In genomic region chr19:33720155-33720493, GRCh38 we compare ENCODE assay signal across 16 cellular contexts.
DNase-seq lines count a peak whose midpoint lies in the region; ATAC-seq, FAIRE-seq and TF ChIP-seq lines count a peak whose summit lies in the region.
"Had no signal": no experiment of that assay in that cellular context is flagged by ENCODE, and none has a peak within 500 bp of the region (broad histone marks: within the 10 kb centered on the region; RNA-seq: fewer than 3 reads in every experiment).

No MANE protein-coding gene starts in this region.

- no peaks in the 10 kb centered on the region for H3K79me2 ChIP-seq in HepG2 (ENCODE audit: insufficient read depth, low read length)
- H3K79me2 ChIP-seq in PC-9 (ENCODE audit: low read depth) = no peaks in the 10 kb centered on the region

- CTCF ChIA-PET in HepG2 (lab: Yijun Ruan, JAX; ENCODE audit: low intra/inter-chr PET ratio, low total read pairs) (no interaction called here), PC-9 (lab: Charles Lee) (no interaction called here)

- no peaks in the 10 kb centered on the region for H3F3A ChIP-seq in PC-9 (ENCODE audit: insufficient read depth, low read depth)

- in situ Hi-C loops in HepG2 (cut with HindIII; ENCODE audit: extremely low pct_ligation_motif_present, low pct_unique_long_range_greater_than_20kb) = loop anchor here (5.0 kb wide), 1 partner anchor 52 kb away; no protein-coding TSS in a partner anchor

- TF ChIP-seq EP300 in HepG2 (IDR thresholded peaks at IDR 0.05; ENCODE audit: low read depth in 2 of 2, low read length in 2 of 2) (no peak), HepG2 (CRISPR knock-in tag; IDR thresholded peaks at IDR 0.05; ENCODE audit: borderline replicate concordance) (no peak)

- TF ChIP-seq RAD21 in HepG2 (CRISPR knock-in tag; IDR thresholded peaks at IDR 0.05) = no peak

- H3K27ac ChIP-seq in HepG2 (ENCODE audit: extremely low read length, insufficient read depth, low read length) (no peak overlapping the region), right lobe of liver (no peak overlapping the region), PC-9 (no peak overlapping the region)
- H3K27ac ChIP-seq: BLaER1 had no signal

- H3K9ac ChIP-seq in HepG2 (ENCODE audit: insufficient read depth, low read depth, low read length) = no peak overlapping the region
- H3K9ac ChIP-seq: BLaER1 had no signal

- no peaks in the 10 kb centered on the region for H3K4me1 ChIP-seq in HepG2 (ENCODE audit: insufficient read depth, low read length)
- H3K4me1 ChIP-seq in right lobe of liver = no peaks in the 10 kb centered on the region
- H3K4me1 ChIP-seq in PC-9 (replicated peaks; ENCODE audit: insufficient read depth) = no peaks in the 10 kb centered on the region
- H3K4me1 ChIP-seq: Caco-2 had no signal

- H3K4me3 ChIP-seq in HepG2 (replicated peaks in 1 of 3; ENCODE audit: insufficient read depth in 1 of 3, low read depth in 2 of 3, low read length in 3 of 3) (no peak overlapping the region), right lobe of liver (no peak overlapping the region), PC-9 (no peak overlapping the region)
- H3K4me3 ChIP-seq: BLaER1 had no signal

- no peak for DNase-seq in HepG2 (ENCODE audit: low spot score)
- no peak for DNase-seq in right lobe of liver
- no peak for DNase-seq in glutamatergic neuron
- DNase-seq in stimulated activated effector memory CD8-positive, alpha-beta T cell treated with anti-CD3 and anti-CD28 coated beads, Interleukin-12 subunit alpha, Interleukin-12 subunit beta, amount 100 ng/mL, for 72 hours (ENCODE audit: low spot score in 2 of 2) = no peak
- no peak for DNase-seq in NCI-H187 (lab: John Stamatoyannopoulos, UW)
- DNase-seq in PC-9 = no peak
- DNase-seq: 8988T; AML-193; Caco-2; CD8-positive, alpha-beta memory T cell; DND-41; GDM1 had no signal

- peaks cover 62% of the 10 kb centered on the region for H3K4me1 Mint-ChIP-seq in glutamatergic neuron (ENCODE audit: low read depth, unreplicated experiment)
- H3K4me1 Mint-ChIP-seq in stimulated activated effector memory CD8-positive, alpha-beta T cell treated with anti-CD3 and anti-CD28 coated beads, Interleukin-12 subunit alpha, Interleukin-12 subunit beta, amount 100 ng/mL, for 72 hours = no peaks in the 10 kb centered on the region
- H3K4me1 Mint-ChIP-seq: CD8-positive, alpha-beta memory T cell had no signal

- no peaks in the 10 kb centered on the region; a peak in 1 of 5 replicates for H3K27me3 ChIP-seq in HepG2 (ENCODE audit: control insufficient read depth in 1 of 2, insufficient read depth in 2 of 2, low read length in 2 of 2)
- H3K27me3 ChIP-seq in right lobe of liver = no peaks in the 10 kb centered on the region
- H3K27me3 ChIP-seq in PC-9 (ENCODE audit: insufficient read depth, low read depth) = peaks cover 73% of the 10 kb centered on the region
- H3K27me3 ChIP-seq: BLaER1 had no signal

- WGBS in HepG2 (ENCODE audit: low lambda C conversion rate) = 34% methylated on average over 3 of the region's 3 CpGs
- 80% methylated on average over 3 of the region's 3 CpGs for WGBS in right lobe of liver (ENCODE audit: insufficient coverage, low coverage, low lambda C conversion rate, missing lambda C conversion rate)

- H4K20me1 ChIP-seq in HepG2 (ENCODE audit: insufficient read depth, low read length) = no peaks in the 10 kb centered on the region
- H4K20me1 ChIP-seq in PC-9 (ENCODE audit: insufficient read depth) = no peaks in the 10 kb centered on the region
- H4K20me1 ChIP-seq: BLaER1 had no signal

- POLR2A ChIA-PET in HepG2 (lab: Yijun Ruan, JAX) (no interaction called here), PC-9 (lab: Charles Lee; ENCODE audit: unreplicated experiment) (no interaction called here)

- BruUV-seq in HepG2 (replicated peaks; lab: Mats Ljungman, UMichigan) = no TSS peak
- BruUV-seq in PC-9 (replicated peaks; lab: Mats Ljungman, UMichigan) = no TSS peak

- intact Hi-C loops in HepG2 (cut with micrococcal nuclease; ENCODE audit: unreplicated experiment) = no loop called here
- intact Hi-C loops in right lobe of liver (cut with DNase I) = no loop called here
- intact Hi-C loops in PC-9 (cut with micrococcal nuclease; ENCODE audit: unreplicated experiment) = no loop called here

- H2AFZ ChIP-seq in HepG2 (ENCODE audit: low read length) (no peak overlapping the region), PC-9 (no peak overlapping the region)

- H3K36me3 ChIP-seq in HepG2 (replicated peaks in 1 of 2; ENCODE audit: control insufficient read depth in 1 of 2, insufficient read depth in 2 of 2, low read length in 2 of 2) (no peaks in the 10 kb centered on the region), right lobe of liver (no peaks in the 10 kb centered on the region), PC-9 (ENCODE audit: low read depth) (no peaks in the 10 kb centered on the region)
- H3K36me3 ChIP-seq: BLaER1 had no signal

- FAIRE-seq in HepG2 (lab: Jason Lieb, UNC) = no peak
- FAIRE-seq: GM19239, H54 had no signal

- peaks cover 45% of the 10 kb centered on the region for H3K27me3 Mint-ChIP-seq in glutamatergic neuron (ENCODE audit: unreplicated experiment)

- TF ChIP-seq CTCF in HepG2 (CRISPR knock-in tag; IDR thresholded peaks at IDR 0.05) (no peak), right lobe of liver (IDR thresholded peaks at IDR 0.05) (no peak), glutamatergic neuron (IDR thresholded peaks at IDR 0.05; ENCODE audit: partially characterized antibody, unreplicated experiment) (no peak), PC-9 (conservative IDR thresholded peaks at IDR 0.05) (no peak)

- no peaks in the 10 kb centered on the region for H3K9me2 ChIP-seq in PC-9 (ENCODE audit: insufficient read depth)

- H3K4me2 ChIP-seq in HepG2 (ENCODE audit: low read depth, low read length) (no peak overlapping the region), PC-9 (no peak overlapping the region)
- H3K4me2 ChIP-seq: BLaER1 had no signal

- H3K27ac Mint-ChIP-seq in glutamatergic neuron (ENCODE audit: unreplicated experiment) = peak overlapping the region; percentile 85
- no peak overlapping the region for H3K27ac Mint-ChIP-seq in stimulated activated effector memory CD8-positive, alpha-beta T cell treated with anti-CD3 and anti-CD28 coated beads, Interleukin-12 subunit alpha, Interleukin-12 subunit beta, amount 100 ng/mL, for 72 hours
- H3K27ac Mint-ChIP-seq: CD8-positive, alpha-beta memory T cell had no signal

- ATAC-seq in HepG2 = no peak
- ATAC-seq in right lobe of liver = no peak
- peak; percentile 18 for ATAC-seq in stimulated activated effector memory CD8-positive, alpha-beta T cell treated with anti-CD3 and anti-CD28 coated beads, Interleukin-12 subunit alpha, Interleukin-12 subunit beta, amount 100 ng/mL, for 72 hours
- ATAC-seq in esophagus mucosa = no peak

- H3K9me3 ChIP-seq in HepG2 (ENCODE audit: low read length) (no peaks in the 10 kb centered on the region), right lobe of liver (no peaks in the 10 kb centered on the region), PC-9 (ENCODE audit: insufficient read depth, low read depth) (no peaks in the 10 kb centered on the region)
- H3K9me3 ChIP-seq: BLaER1, Caco-2 had no signal

- H3K4me3 Mint-ChIP-seq in glutamatergic neuron (ENCODE audit: unreplicated experiment) = peak overlapping the region; percentile 4
- H3K4me3 Mint-ChIP-seq in stimulated activated effector memory CD8-positive, alpha-beta T cell treated with anti-CD3 and anti-CD28 coated beads, Interleukin-12 subunit alpha, Interleukin-12 subunit beta, amount 100 ng/mL, for 72 hours = no peak overlapping the region
- H3K4me3 Mint-ChIP-seq: CD8-positive, alpha-beta memory T cell had no signal

- peaks cover 48% of the 10 kb centered on the region for H3K9me3 Mint-ChIP-seq in glutamatergic neuron (ENCODE audit: unreplicated experiment)
- no peaks in the 10 kb centered on the region for H3K9me3 Mint-ChIP-seq in stimulated activated effector memory CD8-positive, alpha-beta T cell treated with anti-CD3 and anti-CD28 coated beads, Interleukin-12 subunit alpha, Interleukin-12 subunit beta, amount 100 ng/mL, for 72 hours

- peaks cover 26% of the 10 kb centered on the region for H3K36me3 Mint-ChIP-seq in glutamatergic neuron (ENCODE audit: unreplicated experiment)
- H3K36me3 Mint-ChIP-seq in stimulated activated effector memory CD8-positive, alpha-beta T cell treated with anti-CD3 and anti-CD28 coated beads, Interleukin-12 subunit alpha, Interleukin-12 subunit beta, amount 100 ng/mL, for 72 hours = no peaks in the 10 kb centered on the region
- H3K36me3 Mint-ChIP-seq: CD8-positive, alpha-beta memory T cell had no signal

- no peak for TF ChIP-seq POLR2A in HepG2 (IDR thresholded peaks at IDR 0.05; ENCODE audit: insufficient read depth in 1 of 2, low read depth in 2 of 2, low read length in 2 of 2)
- TF ChIP-seq POLR2A in right lobe of liver (IDR thresholded peaks at IDR 0.05) = no peak

TF ChIP-seq in HepG2, 621 proteins besides CTCF, POLR2A, EP300 and RAD21:
- TF ChIP-seq ATRX (CRISPR knock-in tag; IDR thresholded peaks at IDR 0.05; ENCODE audit: borderline replicate concordance) (no peak), MNT (IDR thresholded peaks at IDR 0.05) (peak; percentile 80), FOXP1 (IDR thresholded peaks at IDR 0.05) (peak; percentile 31; the same call in 1 of the 2 replicates), FOXP1 (CRISPR knock-in tag; IDR thresholded peaks at IDR 0.05) (no peak)
